27 cellular contexts compared by ENCODE assay signal in genomic region chr5:108842260-108842659, GRCh38.
"Had no signal": no experiment of that assay in that cellular context is flagged by ENCODE, and none has a peak within 500 bp of the region (broad histone marks: within the 10 kb centered on the region; RNA-seq: fewer than 3 reads in every experiment).

No MANE protein-coding gene starts in this region.

- H3K36me3 ChIP-seq: suprapubic skin, thoracic aorta, thyroid gland, transverse colon, upper lobe of right lung, uterus, vagina had no signal

- H3K4me1 Mint-ChIP-seq: stimulated activated effector memory CD8-positive, alpha-beta T cell treated with anti-CD3 and anti-CD28 coated beads, Interleukin-12 subunit alpha, Interleukin-12 subunit beta, amount 100 ng/mL, for 72 hours; stimulated activated memory B cell treated with anti-CD40 and anti-IgM and Interleukin-4, amounts not matched to agents 10 μg/mL and 1 μg/mL and 100 μg/mL, for 72 hours; stimulated activated naive CD8-positive, alpha-beta T cell treated with anti-CD3 and anti-CD28 coated beads, Interleukin-15, amount 100 ng/mL, for 72 hours had no signal

- H3K27ac ChIP-seq: stomach, suprapubic skin, testis, thoracic aorta, thyroid gland, tibial artery, tibial nerve, transverse colon, upper lobe of left lung, upper lobe of right lung, uterus, vagina had no signal

- H3K27ac Mint-ChIP-seq: stimulated activated effector memory CD8-positive, alpha-beta T cell treated with anti-CD3 and anti-CD28 coated beads, Interleukin-12 subunit alpha, Interleukin-12 subunit beta, amount 100 ng/mL, for 72 hours; stimulated activated memory B cell treated with anti-CD40 and anti-IgM and Interleukin-4, amounts not matched to agents 10 μg/mL and 1 μg/mL and 100 μg/mL, for 72 hours; stimulated activated naive B cell treated with anti-CD40 and anti-IgM and Interleukin-4, amounts not matched to agents 10 μg/mL and 1 μg/mL and 100 μg/mL, for 72 hours; stimulated activated naive CD8-positive, alpha-beta T cell treated with anti-CD3 and anti-CD28 coated beads, Interleukin-15, amount 100 ng/mL, for 72 hours; stimulated activated naive CD8-positive, alpha-beta T cell treated with anti-CD3 and anti-CD28 coated beads, Interleukin-15, Interleukin-2, amounts not matched to agents 100 ng/mL and 50 ng/mL, for 24 hours had no signal

- H3K27me3 Mint-ChIP-seq: stimulated activated memory B cell treated with anti-CD40 and anti-IgM and Interleukin-4, amounts not matched to agents 10 μg/mL and 1 μg/mL and 100 μg/mL, for 72 hours; stimulated activated naive B cell treated with anti-CD40 and anti-IgM and Interleukin-4, amounts not matched to agents 10 μg/mL and 1 μg/mL and 100 μg/mL, for 72 hours; stimulated activated naive CD8-positive, alpha-beta T cell treated with anti-CD3 and anti-CD28 coated beads, Interleukin-15, amount 100 ng/mL, for 72 hours; stimulated activated naive CD8-positive, alpha-beta T cell treated with anti-CD3 and anti-CD28 coated beads, Interleukin-15, Interleukin-2, amounts not matched to agents 100 ng/mL and 50 ng/mL, for 24 hours had no signal

- H3K4me1 ChIP-seq: stomach, suprapubic skin, testis, thyroid gland, tibial artery, tibial nerve, transverse colon, upper lobe of left lung, upper lobe of right lung, uterus, vagina had no signal

- H3K9me3 Mint-ChIP-seq: stimulated activated naive CD8-positive, alpha-beta T cell treated with anti-CD3 and anti-CD28 coated beads, Interleukin-15, Interleukin-2, amounts not matched to agents 100 ng/mL and 50 ng/mL, for 24 hours had no signal

- H3K9me3 ChIP-seq: stomach, suprapubic skin, testis, thoracic aorta, thyroid gland, tibial artery, tibial nerve, transverse colon, upper lobe of left lung, upper lobe of right lung, uterus, vagina had no signal

- H3K4me3 Mint-ChIP-seq: stimulated activated effector memory CD8-positive, alpha-beta T cell treated with anti-CD3 and anti-CD28 coated beads, Interleukin-12 subunit alpha, Interleukin-12 subunit beta, amount 100 ng/mL, for 72 hours; stimulated activated memory B cell treated with anti-CD40 and anti-IgM and Interleukin-4, amounts not matched to agents 10 μg/mL and 1 μg/mL and 100 μg/mL, for 72 hours; stimulated activated naive B cell treated with anti-CD40 and anti-IgM and Interleukin-4, amounts not matched to agents 10 μg/mL and 1 μg/mL and 100 μg/mL, for 72 hours; stimulated activated naive CD8-positive, alpha-beta T cell treated with anti-CD3 and anti-CD28 coated beads, Interleukin-15, amount 100 ng/mL, for 72 hours; stimulated activated naive CD8-positive, alpha-beta T cell treated with anti-CD3 and anti-CD28 coated beads, Interleukin-15, Interleukin-2, amounts not matched to agents 100 ng/mL and 50 ng/mL, for 24 hours had no signal

- DNase-seq: stimulated activated CD4-positive, alpha-beta T cell treated with anti-CD3 and anti-CD28 coated beads, Interleukin-2, amount 100 ng/mL, for 48 hours; stimulated activated CD4-positive, alpha-beta T cell treated with anti-CD3 and anti-CD28 coated beads, Interleukin-4, amount 100 ng/mL, for 1 hour; stimulated activated CD4-positive, alpha-beta T cell treated with anti-CD3 and anti-CD28 coated beads, Interleukin-4, amount 100 ng/mL, for 24 hours; stimulated activated CD4-positive, alpha-beta T cell treated with anti-CD3 and anti-CD28 coated beads, Interleukin-4, amount 100 ng/mL, for 4 hours; stimulated activated CD8-positive, alpha-beta memory T cell treated with anti-CD3 and anti-CD28 coated beads, Interleukin-4, amount 100 ng/mL, for 48 hours; stimulated activated naive B cell treated with anti-CD40 and anti-IgM and Interleukin-4, amounts not matched to agents 10 μg/mL and 1 μg/mL and 100 μg/mL, for 72 hours; stimulated activated naive CD4-positive, alpha-beta T cell; stimulated activated naive CD4-positive, alpha-beta T cell treated with Interleukin-2 at 50 U/mL for 16 hours; stimulated activated naive CD8-positive, alpha-beta T cell treated with anti-CD3 and anti-CD28 coated beads, Interleukin-15, amount 100 ng/mL, for 72 hours; stimulated activated naive CD8-positive, alpha-beta T cell treated with anti-CD3 and anti-CD28 coated beads, Interleukin-15, Interleukin-2, amounts not matched to agents 100 U/mL and 50 U/mL, for 24 hours; stomach; substantia nigra; testis; thyroid gland; tibial artery; transverse colon; trophoblast cell; upper lobe of left lung; upper lobe of right lung; uterus had no signal

- H3K27me3 ChIP-seq: stomach, suprapubic skin, testis, thyroid gland, tibial artery, tibial nerve, transverse colon, upper lobe of left lung, upper lobe of right lung, uterus, vagina had no signal

- ATAC-seq: stimulated activated effector memory CD8-positive, alpha-beta T cell treated with anti-CD3 and anti-CD28 coated beads, Interleukin-12 subunit alpha, Interleukin-12 subunit beta, amount 100 ng/mL, for 72 hours; stimulated activated memory B cell treated with anti-CD40 and anti-IgM and Interleukin-4, amounts not matched to agents 10 μg/mL and 1 μg/mL and 100 μg/mL, for 72 hours; stimulated activated naive B cell treated with anti-CD40 and anti-IgM and Interleukin-4, amounts not matched to agents 10 μg/mL and 1 μg/mL and 100 μg/mL, for 72 hours; stimulated activated naive CD8-positive, alpha-beta T cell treated with anti-CD3 and anti-CD28 coated beads, Interleukin-15, amount 100 ng/mL, for 72 hours; stimulated activated naive CD8-positive, alpha-beta T cell treated with anti-CD3 and anti-CD28 coated beads, Interleukin-15, Interleukin-2, amounts not matched to agents 100 U/mL and 50 U/mL, for 24 hours; upper lobe of right lung had no signal

- H3K4me3 ChIP-seq: stomach, suprapubic skin, testis, thoracic aorta, thyroid gland, tibial artery, tibial nerve, transverse colon, upper lobe of left lung, upper lobe of right lung, uterus, vagina had no signal
